ENCODE assay signal across 9 cellular contexts in genomic region chr19:3683866-3684816, GRCh38. TPM values are rescaled to one million over a fixed set of nuclear protein-coding genes. Genes with fewer than 3 reads are reported as not detected.
DNase-seq lines count a peak whose midpoint lies in the region; ATAC-seq and TF ChIP-seq lines count a peak whose summit lies in the region.
"Had no signal": no experiment of that assay in that cellular context is flagged by ENCODE, and none has a peak within 500 bp of the region (broad histone marks: within the 10 kb centered on the region; RNA-seq: fewer than 3 reads in every experiment).

No MANE protein-coding gene starts in this region.

- no peaks in the 10 kb centered on the region for H3F3A ChIP-seq in smooth muscle cell (ENCODE audit: low read depth)

- no peaks in the 10 kb centered on the region for H3K27me3 ChIP-seq in smooth muscle cell (ENCODE audit: low read depth)

- H2AFZ ChIP-seq in smooth muscle cell (ENCODE audit: low read depth) = no peak overlapping the region

- no peak overlapping the region for H3K9ac ChIP-seq in smooth muscle cell (ENCODE audit: low read depth)

- H4K20me1 ChIP-seq in smooth muscle cell (ENCODE audit: low read depth) = peaks cover 90% of the 10 kb centered on the region

- 71% methylated on average over 25 of the region's 30 CpGs for WGBS in smooth muscle cell (ENCODE audit: low lambda C conversion rate)

- CTCF ChIA-PET in activated naive CD4-positive, alpha-beta T cell treated with anti-CD3 and anti-CD28 coated beads for 36 hours (lab: Charles Lee) = interaction anchor here (0.5 kb wide), 1 partner anchor 95 kb away, joined by 5 read pairs; no protein-coding TSS in a partner anchor

- TF ChIP-seq CTCF in GM13977 (IDR thresholded peaks at IDR 0.05; ENCODE audit: extremely low read depth, insufficient read depth, missing control alignments) (peak; percentile 24), glutamatergic neuron (IDR thresholded peaks at IDR 0.05; ENCODE audit: partially characterized antibody, unreplicated experiment) (no peak), smooth muscle cell (IDR thresholded peaks at IDR 0.05; ENCODE audit: borderline replicate concordance, insufficient read depth, poor library complexity, severe bottlenecking) (no peak)

- peaks cover 34% of the 10 kb centered on the region for H3K4me1 Mint-ChIP-seq in glutamatergic neuron (ENCODE audit: low read depth, unreplicated experiment)
- H3K4me1 Mint-ChIP-seq in activated naive CD4-positive, alpha-beta T cell treated with anti-CD3 and anti-CD28 coated beads for 36 hours (ENCODE audit: low read depth) = peaks cover 25% of the 10 kb centered on the region

- H3K4me3 ChIP-seq in smooth muscle cell = no peak overlapping the region

- peak overlapping the region; percentile 98 for H3K27ac Mint-ChIP-seq in glutamatergic neuron (ENCODE audit: unreplicated experiment)
- no peak overlapping the region for H3K27ac Mint-ChIP-seq in activated naive CD4-positive, alpha-beta T cell treated with anti-CD3 and anti-CD28 coated beads for 36 hours

- intact Hi-C loops in activated naive CD4-positive, alpha-beta T cell treated with anti-CD3 and anti-CD28 coated beads for 36 hours (cut with micrococcal nuclease) = no loop called here

- peaks cover 14% of the 10 kb centered on the region for H3K4me1 ChIP-seq in smooth muscle cell (ENCODE audit: low read depth)

- H3K4me2 ChIP-seq in smooth muscle cell = no peak overlapping the region

- DNase-seq in GM13977 (ENCODE audit: low spot score) = peak; percentile 93
- peak; percentile 48 for DNase-seq in RKO (ENCODE audit: low spot score)
- peak; percentile 89 for DNase-seq in glutamatergic neuron
- no peak for DNase-seq in smooth muscle cell (lab: John Stamatoyannopoulos, UW; ENCODE audit: unreplicated experiment)
- no peak for DNase-seq in activated naive CD4-positive, alpha-beta T cell treated with anti-CD3 and anti-CD28 coated beads for 36 hours
- no peak for DNase-seq in activated effector memory CD4-positive, alpha-beta T cell treated with Interleukin-2 at 50 U/mL for 16 hours

- no peaks in the 10 kb centered on the region for H3K9me3 ChIP-seq in smooth muscle cell (replicated peaks; ENCODE audit: low read depth)

- H3K4me3 Mint-ChIP-seq in glutamatergic neuron (ENCODE audit: unreplicated experiment) = peak overlapping the region; percentile 71
- H3K4me3 Mint-ChIP-seq in activated naive CD4-positive, alpha-beta T cell treated with anti-CD3 and anti-CD28 coated beads for 36 hours = no peak overlapping the region

- H3K36me3 ChIP-seq in smooth muscle cell (ENCODE audit: low read depth) = no peaks in the 10 kb centered on the region

- H3K36me3 Mint-ChIP-seq in glutamatergic neuron (ENCODE audit: unreplicated experiment) = no peaks in the 10 kb centered on the region
- peaks cover 16% of the 10 kb centered on the region for H3K36me3 Mint-ChIP-seq in activated naive CD4-positive, alpha-beta T cell treated with anti-CD3 and anti-CD28 coated beads for 36 hours (ENCODE audit: low read depth)

- peaks cover 68% of the 10 kb centered on the region for H3K79me2 ChIP-seq in smooth muscle cell (ENCODE audit: low read depth)

- peaks cover 28% of the 10 kb centered on the region for H3K9me3 Mint-ChIP-seq in glutamatergic neuron (ENCODE audit: unreplicated experiment)
- H3K9me3 Mint-ChIP-seq in activated naive CD4-positive, alpha-beta T cell treated with anti-CD3 and anti-CD28 coated beads for 36 hours = peaks cover 7% of the 10 kb centered on the region

- ATAC-seq in GM19397 (IDR thresholded peaks at IDR 0.05; ENCODE audit: unreplicated experiment) (no peak), HG03039 (IDR thresholded peaks at IDR 0.05; ENCODE audit: unreplicated experiment) (no peak)

- H3K27ac ChIP-seq in smooth muscle cell (ENCODE audit: low read depth) = peak overlapping the region; percentile 42

- in situ Hi-C loops in GM13977 (cut with MboI; ENCODE audit: low pct_unique_long_range_greater_than_20kb, low sequenced_read_pairs, unreplicated experiment) = no loop called here

- peaks cover 25% of the 10 kb centered on the region for H3K27me3 Mint-ChIP-seq in glutamatergic neuron (ENCODE audit: unreplicated experiment)
- no peaks in the 10 kb centered on the region for H3K27me3 Mint-ChIP-seq in activated naive CD4-positive, alpha-beta T cell treated with anti-CD3 and anti-CD28 coated beads for 36 hours (ENCODE audit: low read depth)

RNA-seq across cellular contexts. Expression of gene PIP5K1C, which starts 16.1 kb away (rescaled TPM):
- 169 TPM for total RNA-seq in glutamatergic neuron (ENCODE audit: unreplicated experiment)
- 8.2 and 13.2 TPM in 2 replicates for total RNA-seq in smooth muscle cell
- polyA plus RNA-seq in smooth muscle cell = 27.2 and 29.9 TPM in 2 replicates
- 1 to 10 TPM; 7.3 to 7.5 TPM for total RNA-seq in activated naive CD4-positive, alpha-beta T cell treated with anti-CD3 and anti-CD28 coated beads for 36 hours

RNA-seq across cellular contexts. Expression of gene TJP3, which starts 24.0 kb away (rescaled TPM):
- total RNA-seq in glutamatergic neuron (ENCODE audit: unreplicated experiment) (3.1 TPM), smooth muscle cell (1.7 and 6.2 TPM in 2 replicates)
- 1.2 and 9.0 TPM in 2 replicates for polyA plus RNA-seq in smooth muscle cell
- total RNA-seq in activated naive CD4-positive, alpha-beta T cell treated with anti-CD3 and anti-CD28 coated beads for 36 hours = 1 to 10 TPM in 1 of 2 experiments, under 1 TPM in 1; 0.93 to 1.6 TPM
- total RNA-seq: myocyte had no signal

RNA-seq across cellular contexts. Expression of gene CACTIN, which starts 57.6 kb away (rescaled TPM):
- total RNA-seq in glutamatergic neuron (ENCODE audit: unreplicated experiment) (29.7 TPM), smooth muscle cell (16.7 and 17.5 TPM in 2 replicates)
- polyA plus RNA-seq in smooth muscle cell = 17.3 and 22.5 TPM in 2 replicates
- 10 to 100 TPM; 24.6 to 27.0 TPM for total RNA-seq in activated naive CD4-positive, alpha-beta T cell treated with anti-CD3 and anti-CD28 coated beads for 36 hours

Comparison
In these comparisons a context has a peak if more than half of its experiments do, and no peak if none do; other contexts are left out.
1. DNase-seq: peak in GM13977 (single experiment), RKO (single experiment) and glutamatergic neuron (single experiment); none in smooth muscle cell (single experiment), activated naive CD4-positive, alpha-beta T cell treated with anti-CD3 and anti-CD28 coated beads for 36 hours (single experiment) and activated effector memory CD4-positive, alpha-beta T cell treated with Interleukin-2 at 50 U/mL for 16 hours (single experiment).
2. RNA of gene PIP5K1C, which starts 16.1 kb away (total RNA-seq): 169 TPM in glutamatergic neuron (single experiment); 8.2 to 13.2 TPM in smooth muscle cell and 7.3 to 7.5 TPM in activated naive CD4-positive, alpha-beta T cell treated with anti-CD3 and anti-CD28 coated beads for 36 hours; every median in the first group is over 10 times any median in the second.